Comparison of ENCODE assay signal across 13 cellular contexts in genomic region chr9:96009690-96010477, GRCh38.
DNase-seq lines count a peak whose midpoint lies in the region; ATAC-seq, FAIRE-seq and TF ChIP-seq lines count a peak whose summit lies in the region.
"Had no signal": no experiment of that assay in that cellular context is flagged by ENCODE, and none has a peak within 500 bp of the region (broad histone marks: within the 10 kb centered on the region; RNA-seq: fewer than 3 reads in every experiment).

No MANE protein-coding gene starts in this region.

- DNase-seq in HepG2 (ENCODE audit: low spot score) (no peak), left lobe of liver (ENCODE audit: low spot score) (peak; percentile 75), glutamatergic neuron (no peak), omental fat pad (ENCODE audit: low spot score) (no peak), NCI-H2196 (lab: John Stamatoyannopoulos, UW; ENCODE audit: unreplicated experiment) (no peak), dedifferentiated amniotic fluid mesenchymal stem cell (ENCODE audit: extremely low spot score) (no peak)
- peak; percentile 69 to 74 for DNase-seq in activated T-cell treated with anti-CD3 and anti-CD28 coated beads, Interleukin-2, amount 50 U/mL, for 72 hours
- DNase-seq: dermis blood vessel endothelial cell, NCI-H1694 had no signal

- FAIRE-seq in HepG2 (lab: Jason Lieb, UNC), result no peak
- FAIRE-seq: islet of Langerhans had no signal

- peaks cover 0 to 28% (median 22%) of the 10 kb centered on the region in 4 donors for H3K4me1 ChIP-seq in liver (ENCODE audit: control insufficient read depth in 4 of 4, insufficient read depth in 4 of 4, low read length in 3 of 4)
- H3K4me1 ChIP-seq in HepG2 (ENCODE audit: insufficient read depth, low read length), result no peaks in the 10 kb centered on the region

- H3K36me3 ChIP-seq in liver (ENCODE audit: control insufficient read depth in 4 of 4, insufficient read depth in 3 of 4, low read depth in 1 of 4, low read length in 3 of 4) (peaks cover 0 to 12% (median 4%) of the 10 kb centered on the region in 4 donors), HepG2 (replicated peaks in 1 of 2; ENCODE audit: control insufficient read depth in 1 of 2, insufficient read depth in 2 of 2, low read length in 2 of 2) (peaks cover 9 to 66% of the 10 kb centered on the region in 2 experiments)

- no peak for TF ChIP-seq RAD21 in liver (IDR thresholded peaks at IDR 0.05)
- no peak for TF ChIP-seq RAD21 in HepG2 (CRISPR knock-in tag; IDR thresholded peaks at IDR 0.05)

- no peak for TF ChIP-seq CTCF in liver (IDR thresholded peaks at IDR 0.05; ENCODE audit: low read depth, low read length, missing input control)
- no peak for TF ChIP-seq CTCF in HepG2 (CRISPR knock-in tag; IDR thresholded peaks at IDR 0.05)
- TF ChIP-seq CTCF in glutamatergic neuron (IDR thresholded peaks at IDR 0.05; ENCODE audit: partially characterized antibody, unreplicated experiment), result no peak
- no peak for TF ChIP-seq CTCF in omental fat pad (IDR thresholded peaks at IDR 0.05)

- CTCF ChIA-PET in HepG2 (lab: Yijun Ruan, JAX; ENCODE audit: low intra/inter-chr PET ratio, low total read pairs), result no interaction called here

- peak overlapping the region; percentile 47 to 72 for H3K27ac ChIP-seq in liver (ENCODE audit: low read depth in 1 of 2, low read length in 2 of 2)
- no peak overlapping the region for H3K27ac ChIP-seq in HepG2 (ENCODE audit: extremely low read length, insufficient read depth, low read length)
- H3K27ac ChIP-seq: skin epidermis had no signal

- no peaks in the 10 kb centered on the region for H3K27me3 Mint-ChIP-seq in activated T-cell treated with anti-CD3 and anti-CD28 coated beads, Interleukin-2, amount 50 U/mL, for 72 hours (ENCODE audit: low read depth)
- H3K27me3 Mint-ChIP-seq in glutamatergic neuron (ENCODE audit: unreplicated experiment), result no peaks in the 10 kb centered on the region
- H3K27me3 Mint-ChIP-seq: B cell had no signal

- intact Hi-C loops in HepG2 (cut with micrococcal nuclease; ENCODE audit: unreplicated experiment), result no loop called here

- WGBS in liver, result 52% methylated on average over 4 of the region's 4 CpGs
- 90% methylated on average over 4 of the region's 4 CpGs for WGBS in HepG2 (ENCODE audit: low lambda C conversion rate)

- H3K79me2 ChIP-seq in HepG2 (ENCODE audit: insufficient read depth, low read length), result no peaks in the 10 kb centered on the region

- H3K4me2 ChIP-seq in HepG2 (ENCODE audit: low read depth, low read length), result no peak overlapping the region

- ATAC-seq in HepG2 (no peak), left lobe of liver (peak; percentile 81), omental fat pad (ENCODE audit: low FRiP score) (no peak)
- peak; percentile 69 to 75 for ATAC-seq in activated T-cell treated with anti-CD3 and anti-CD28 coated beads, Interleukin-2, amount 50 U/mL, for 72 hours (replicated peaks in 1 of 2)

- peak overlapping the region; percentile 57 to 64 for H3K4me3 Mint-ChIP-seq in activated T-cell treated with anti-CD3 and anti-CD28 coated beads, Interleukin-2, amount 50 U/mL, for 72 hours
- no peak overlapping the region for H3K4me3 Mint-ChIP-seq in glutamatergic neuron (ENCODE audit: unreplicated experiment)
- H3K4me3 Mint-ChIP-seq: B cell had no signal

- no peaks in the 10 kb centered on the region for H3K9me3 Mint-ChIP-seq in activated T-cell treated with anti-CD3 and anti-CD28 coated beads, Interleukin-2, amount 50 U/mL, for 72 hours
- no peaks in the 10 kb centered on the region for H3K9me3 Mint-ChIP-seq in glutamatergic neuron (ENCODE audit: unreplicated experiment)

- no peaks in the 10 kb centered on the region for H3K27me3 ChIP-seq in liver (ENCODE audit: control insufficient read depth in 4 of 4, insufficient read depth in 4 of 4, low read length in 3 of 4)
- no peaks in the 10 kb centered on the region for H3K27me3 ChIP-seq in HepG2 (ENCODE audit: control insufficient read depth in 1 of 2, insufficient read depth in 2 of 2, low read length in 2 of 2)

- H3K9me3 ChIP-seq in liver (ENCODE audit: control insufficient read depth in 4 of 4, low read length in 3 of 4), result no peaks in the 10 kb centered on the region
- H3K9me3 ChIP-seq in HepG2 (ENCODE audit: low read length), result no peaks in the 10 kb centered on the region

- H3K27ac Mint-ChIP-seq in activated T-cell treated with anti-CD3 and anti-CD28 coated beads, Interleukin-2, amount 50 U/mL, for 72 hours, result peak overlapping the region; percentile 70
- H3K27ac Mint-ChIP-seq in glutamatergic neuron (ENCODE audit: unreplicated experiment), result no peak overlapping the region
- H3K27ac Mint-ChIP-seq: B cell had no signal

- H3K36me3 Mint-ChIP-seq in activated T-cell treated with anti-CD3 and anti-CD28 coated beads, Interleukin-2, amount 50 U/mL, for 72 hours (ENCODE audit: insufficient read depth in 2 of 2), result peaks cover 1 to 20% of the 10 kb centered on the region in 2 donors
- no peaks in the 10 kb centered on the region for H3K36me3 Mint-ChIP-seq in glutamatergic neuron (ENCODE audit: unreplicated experiment)

- peaks cover 66% of the 10 kb centered on the region for H3K4me1 Mint-ChIP-seq in activated T-cell treated with anti-CD3 and anti-CD28 coated beads, Interleukin-2, amount 50 U/mL, for 72 hours (ENCODE audit: low read depth)
- no peaks in the 10 kb centered on the region for H3K4me1 Mint-ChIP-seq in glutamatergic neuron (ENCODE audit: low read depth, unreplicated experiment)
- H3K4me1 Mint-ChIP-seq: B cell had no signal

- H3K4me3 ChIP-seq in liver (ENCODE audit: low read depth in 1 of 3, low read length in 3 of 3), result no peak overlapping the region
- H3K4me3 ChIP-seq in HepG2 (replicated peaks in 1 of 3; ENCODE audit: insufficient read depth in 1 of 3, low read depth in 2 of 3, low read length in 3 of 3), result no peak overlapping the region
- H3K4me3 ChIP-seq: skin epidermis had no signal

- in situ Hi-C loops in HepG2 (cut with HindIII; ENCODE audit: extremely low pct_ligation_motif_present, low pct_unique_long_range_greater_than_20kb), result no loop called here

- TF ChIP-seq POLR2A in HepG2 (IDR thresholded peaks at IDR 0.05; ENCODE audit: insufficient read depth in 1 of 2, low read depth in 2 of 2, low read length in 2 of 2), result no peak

- no peaks in the 10 kb centered on the region for H4K20me1 ChIP-seq in HepG2 (ENCODE audit: insufficient read depth, low read length)

- POLR2A ChIA-PET in HepG2 (lab: Yijun Ruan, JAX), result no interaction called here

- no peak overlapping the region for H2AFZ ChIP-seq in HepG2 (ENCODE audit: low read length)

- TF ChIP-seq EP300 in HepG2 (IDR thresholded peaks at IDR 0.05; ENCODE audit: low read depth in 2 of 2, low read length in 2 of 2) (no peak), HepG2 (CRISPR knock-in tag; IDR thresholded peaks at IDR 0.05; ENCODE audit: borderline replicate concordance) (no peak)

- no TSS peak for BruUV-seq in HepG2 (replicated peaks; lab: Mats Ljungman, UMichigan)

- H3K9ac ChIP-seq in liver (ENCODE audit: low read depth in 1 of 2, low read length in 2 of 2) (no peak overlapping the region), HepG2 (ENCODE audit: insufficient read depth, low read depth, low read length) (no peak overlapping the region)

TF ChIP-seq in liver, 16 proteins besides CTCF, POLR2A, EP300 and RAD21 (continues in another document):
- TF ChIP-seq NR2F2 (IDR thresholded peaks at IDR 0.05), result no peak
- no peak for TF ChIP-seq FOXA1 (IDR thresholded peaks at IDR 0.05)
- no peak for TF ChIP-seq ATF3 (IDR thresholded peaks at IDR 0.05)
- TF ChIP-seq JUND (IDR thresholded peaks at IDR 0.05), result peak in 1 of 2 donors; percentile 21

TF ChIP-seq in HepG2, 621 proteins besides CTCF, POLR2A, EP300 and RAD21 (continues in another document):
- no peak for TF ChIP-seq MAFF (IDR thresholded peaks at IDR 0.05; ENCODE audit: low read depth, low read length)
- TF ChIP-seq ATF1 (CRISPR knock-in tag; IDR thresholded peaks at IDR 0.05), result no peak
- TF ChIP-seq ZBTB26 (CRISPR knock-in tag; IDR thresholded peaks at IDR 0.05; ENCODE audit: borderline replicate concordance), result no peak
- no peak for TF ChIP-seq BCLAF1 (IDR thresholded peaks at IDR 0.05)
- TF ChIP-seq THRA (CRISPR knock-in tag; IDR thresholded peaks at IDR 0.05; ENCODE audit: borderline replicate concordance), result no peak

Comparison
In these comparisons a context has a peak if more than half of its experiments do, and no peak if none do; other contexts are left out.
1. ATAC-seq: peak in activated T-cell treated with anti-CD3 and anti-CD28 coated beads, Interleukin-2, amount 50 U/mL, for 72 hours (2 of 2) and left lobe of liver (single experiment); none in HepG2 (single experiment) and omental fat pad (single experiment).
2. DNase-seq: peak in activated T-cell treated with anti-CD3 and anti-CD28 coated beads, Interleukin-2, amount 50 U/mL, for 72 hours (2 of 2) and left lobe of liver (single experiment); none in HepG2 (single experiment), glutamatergic neuron (single experiment), omental fat pad (single experiment), NCI-H2196 (single experiment) and dedifferentiated amniotic fluid mesenchymal stem cell (single experiment).